Comparison of ENCODE assay signal across 8 cellular contexts in genomic region chr9:120918931-120919638, GRCh38. TPM values are rescaled to one million over a fixed set of nuclear protein-coding genes. Genes with fewer than 3 reads are reported as not detected.
DNase-seq lines count a peak whose midpoint lies in the region; ATAC-seq, FAIRE-seq and TF ChIP-seq lines count a peak whose summit lies in the region.

No MANE protein-coding gene starts in this region.

- H3K4me3 ChIP-seq in kidney (ENCODE audit: low read length in 2 of 2) (no peak overlapping the region), stomach smooth muscle (ENCODE audit: low read length in 2 of 2) (no peak overlapping the region)

- FAIRE-seq in kidney (lab: Jason Lieb, UNC) = no peak

- intact Hi-C loops in kidney (cut with DNase I) = no loop called here

- H3K27me3 ChIP-seq in stomach smooth muscle (ENCODE audit: control insufficient read depth in 1 of 2, insufficient read depth in 2 of 2, low read length in 2 of 2) = no peaks in the 10 kb centered on the region

- no peaks in the 10 kb centered on the region for H3K27me3 Mint-ChIP-seq in activated naive CD8-positive, alpha-beta T cell treated with anti-CD3 and anti-CD28 coated beads, Interleukin-2, amount 50 U/mL, for 24 hours

- H3K9ac ChIP-seq in kidney (ENCODE audit: low read length in 2 of 2) (no peak overlapping the region), stomach smooth muscle (ENCODE audit: low read length in 2 of 2) (peak overlapping the region; percentile 31 to 55)

- no peaks in the 10 kb centered on the region for H3K9me3 ChIP-seq in kidney (ENCODE audit: control insufficient read depth in 1 of 2, low read length in 2 of 2)
- peaks cover 0 to 5% of the 10 kb centered on the region in 2 donors for H3K9me3 ChIP-seq in stomach smooth muscle (ENCODE audit: control insufficient read depth in 2 of 2, low read length in 2 of 2)

- ATAC-seq in activated naive CD8-positive, alpha-beta T cell treated with anti-CD3 and anti-CD28 coated beads, Interleukin-2, amount 50 U/mL, for 24 hours = no peak
- ATAC-seq in HG02870 (IDR thresholded peaks at IDR 0.05; ENCODE audit: unreplicated experiment) = no peak

- H3K4me1 ChIP-seq in kidney (ENCODE audit: control insufficient read depth in 1 of 2, insufficient read depth in 1 of 2, low read depth in 1 of 2, low read length in 2 of 2) (peaks cover 0 to 8% of the 10 kb centered on the region in 2 donors), stomach smooth muscle (ENCODE audit: control insufficient read depth, insufficient read depth, low read length) (peaks cover 63% of the 10 kb centered on the region)

- H3K27ac ChIP-seq in kidney (ENCODE audit: low read depth in 2 of 2, low read length in 2 of 2) = peak overlapping the region; percentile 27 to 41
- peak overlapping the region; percentile 80 for H3K27ac ChIP-seq in stomach smooth muscle (ENCODE audit: low read length)

- no peak for TF ChIP-seq CTCF in kidney (IDR thresholded peaks at IDR 0.05; ENCODE audit: borderline replicate concordance, extremely low read depth, insufficient read depth)

- H3K4me1 Mint-ChIP-seq in activated naive CD8-positive, alpha-beta T cell treated with anti-CD3 and anti-CD28 coated beads, Interleukin-2, amount 50 U/mL, for 24 hours = peaks cover 86% of the 10 kb centered on the region

- H3K27ac Mint-ChIP-seq in activated naive CD8-positive, alpha-beta T cell treated with anti-CD3 and anti-CD28 coated beads, Interleukin-2, amount 50 U/mL, for 24 hours = peak overlapping the region; percentile 95

- DNase-seq in M059J (ENCODE audit: low read depth) = peak; percentile 74
- DNase-seq in activated naive CD8-positive, alpha-beta T cell treated with anti-CD3 and anti-CD28 coated beads, Interleukin-2, amount 50 U/mL, for 24 hours = no peak
- no peak for DNase-seq in kidney
- DNase-seq in NCI-H146 (lab: John Stamatoyannopoulos, UW) = no peak
- no peak for DNase-seq in midbrain (lab: John Stamatoyannopoulos, UW)
- DNase-seq in activated gamma-delta T cell (lab: John Stamatoyannopoulos, UW) = no peak

- H3K36me3 Mint-ChIP-seq in activated naive CD8-positive, alpha-beta T cell treated with anti-CD3 and anti-CD28 coated beads, Interleukin-2, amount 50 U/mL, for 24 hours (ENCODE audit: low read depth) = peaks cover 92% of the 10 kb centered on the region

- H3K36me3 ChIP-seq in kidney (ENCODE audit: control insufficient read depth in 1 of 2, insufficient read depth in 2 of 2, low read length in 2 of 2) = no peaks in the 10 kb centered on the region
- H3K36me3 ChIP-seq in stomach smooth muscle (ENCODE audit: control insufficient read depth in 2 of 2, insufficient read depth in 2 of 2, low read length in 2 of 2) = peaks cover 2% of the 10 kb centered on the region in 2 donors

- H3K4me3 Mint-ChIP-seq in activated naive CD8-positive, alpha-beta T cell treated with anti-CD3 and anti-CD28 coated beads, Interleukin-2, amount 50 U/mL, for 24 hours = peak overlapping the region; percentile 90

- H3K9me3 Mint-ChIP-seq in activated naive CD8-positive, alpha-beta T cell treated with anti-CD3 and anti-CD28 coated beads, Interleukin-2, amount 50 U/mL, for 24 hours = no peaks in the 10 kb centered on the region

RNA-seq across cellular contexts. Expression of gene TRAF1, which starts 7.5 kb away (rescaled TPM):
- 4.9 and 5.7 TPM in 2 replicates for total RNA-seq in M059J (2014; rRNA removed; shearing (Covaris generic))
- 10.9 TPM for total RNA-seq in kidney
- 3.1 TPM for polyA plus RNA-seq in kidney (ENCODE audit: insufficient read depth, low read depth, low replicate concordance)

RNA-seq across cellular contexts. Expression of gene PHF19, which starts 42.1 kb away (rescaled TPM):
- 41.5 and 62.8 TPM in 2 replicates for total RNA-seq in M059J (2014; rRNA removed; shearing (Covaris generic))
- total RNA-seq in kidney = 17.4 TPM
- 6.9 TPM for polyA plus RNA-seq in kidney (ENCODE audit: insufficient read depth, low read depth, low replicate concordance)

Comparison
In these comparisons a context has a peak if more than half of its experiments do, and no peak if none do; other contexts are left out.
1. H3K9ac ChIP-seq: peak in stomach smooth muscle (2 of 2); none in kidney (0 of 2).